In the genomic region with DNA sequence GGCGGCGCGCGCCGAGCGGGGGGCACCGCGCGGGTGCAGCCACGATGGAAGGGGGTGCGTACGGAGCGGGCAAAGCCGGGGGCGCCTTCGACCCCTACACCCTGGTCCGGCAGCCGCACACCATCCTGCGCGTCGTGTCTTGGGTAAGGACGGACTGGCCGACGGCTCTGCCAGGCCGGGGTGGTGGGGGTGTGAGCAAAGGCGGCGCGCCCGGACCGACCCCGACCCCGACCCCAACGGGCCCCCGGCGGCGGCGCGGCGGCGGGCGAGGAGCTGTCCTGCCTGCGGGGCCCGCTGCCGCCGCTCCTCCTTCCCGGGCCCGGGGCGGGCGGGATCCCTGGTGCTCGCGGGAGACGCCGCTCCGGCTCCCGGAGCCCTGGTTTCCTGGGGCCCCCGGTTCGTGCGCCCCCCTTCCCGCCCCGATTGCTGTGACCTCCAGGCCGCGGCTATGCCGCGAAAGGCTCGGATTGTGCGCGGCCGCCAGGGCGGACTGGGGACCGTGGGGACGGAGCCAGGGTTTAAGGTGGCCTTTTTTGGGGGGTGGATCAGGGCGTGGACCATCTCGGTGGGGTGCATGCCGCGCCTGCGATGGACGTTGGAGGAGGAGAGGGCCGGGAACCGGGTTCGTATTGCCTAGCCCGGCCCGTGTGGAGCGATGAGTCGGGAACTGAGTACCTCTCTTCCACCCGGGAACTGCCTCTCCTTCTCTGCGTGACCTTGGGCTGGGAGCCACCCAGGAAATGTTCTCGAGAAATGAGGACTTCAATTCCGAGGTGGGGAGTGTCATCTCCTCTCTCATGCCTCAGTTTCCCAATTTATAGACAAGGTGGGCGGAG, we compare ENCODE assay signal across 8 cellular contexts. TPM values are rescaled to one million over a fixed set of nuclear protein-coding genes. Genes with fewer than 3 reads are reported as not detected.
DNase-seq lines count a peak whose midpoint lies in the region; ATAC-seq and TF ChIP-seq lines count a peak whose summit lies in the region.

A gene with protein sequence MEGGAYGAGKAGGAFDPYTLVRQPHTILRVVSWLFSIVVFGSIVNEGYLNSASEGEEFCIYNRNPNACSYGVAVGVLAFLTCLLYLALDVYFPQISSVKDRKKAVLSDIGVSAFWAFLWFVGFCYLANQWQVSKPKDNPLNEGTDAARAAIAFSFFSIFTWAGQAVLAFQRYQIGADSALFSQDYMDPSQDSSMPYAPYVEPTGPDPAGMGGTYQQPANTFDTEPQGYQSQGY (plus strand): TSS at position 25 of the 836 bp plus-strand sequence. CDS start 20 bp downstream, at position 45.

- H3K4me3 ChIP-seq in right atrium auricular region (peak within 1 kb of the TSS; percentile 84 to 88), retinal pigment epithelial cell (ENCODE audit: low read length) (peak within 1 kb of the TSS; percentile 75)

- TF ChIP-seq CTCF in right atrium auricular region (IDR thresholded peaks at IDR 0.05): no peak
- TF ChIP-seq CTCF in retinal pigment epithelial cell (conservative IDR thresholded peaks at IDR 0.05; ENCODE audit: low read depth, low read length): no peak

- DNase-seq in stimulated activated CD4-positive, alpha-beta T cell treated with anti-CD3 and anti-CD28 coated beads, Interleukin-12 subunit alpha, Interleukin-12 subunit beta, amount 100 ng/mL, for 4 hours: peak; percentile 5
- DNase-seq in stimulated activated CD4-positive, alpha-beta T cell treated with anti-CD3 and anti-CD28 coated beads, Interleukin-1b, Interleukin-23, amount 100 ng/mL, for 48 hours: no peak
- no peak for DNase-seq in right atrium auricular region (ENCODE audit: low spot score)
- DNase-seq in retinal pigment epithelial cell (ENCODE audit: low read depth): no peak
- no peak for DNase-seq in activated effector memory CD4-positive, alpha-beta T cell treated with Interleukin-2 at 50 U/mL for 16 hours

- ATAC-seq in GM21423 (IDR thresholded peaks at IDR 0.05; ENCODE audit: unreplicated experiment) (no peak), GM21528 (IDR thresholded peaks at IDR 0.05; ENCODE audit: low FRiP score, unreplicated experiment) (no peak)

- H3K27me3 ChIP-seq in right atrium auricular region: no peaks in the 10 kb centered on the region

- no peaks in the 10 kb centered on the region for H3K9me3 Mint-ChIP-seq in activated naive CD8-positive, alpha-beta T cell (ENCODE audit: low read depth)

- no peaks in the 10 kb centered on the region for H3K36me3 ChIP-seq in right atrium auricular region

- H3K9me3 ChIP-seq in right atrium auricular region: no peaks in the 10 kb centered on the region

- H3K27ac ChIP-seq in right atrium auricular region: peak within 1 kb of the TSS; percentile 76 to 81

- peaks cover 0 to 21% of the 10 kb centered on the region in 2 donors for H3K4me1 ChIP-seq in right atrium auricular region

- no peaks in the 10 kb centered on the region for H3K36me3 Mint-ChIP-seq in activated naive CD8-positive, alpha-beta T cell

- peaks cover 16% of the 10 kb centered on the region for H3K4me1 Mint-ChIP-seq in activated naive CD8-positive, alpha-beta T cell (ENCODE audit: low read depth)

- H3K4me3 Mint-ChIP-seq in activated naive CD8-positive, alpha-beta T cell: peak within 1 kb of the TSS; percentile 87

- no peaks in the 10 kb centered on the region for H3K27me3 Mint-ChIP-seq in activated naive CD8-positive, alpha-beta T cell

- peak within 1 kb of the TSS; percentile 41 for H3K27ac Mint-ChIP-seq in activated naive CD8-positive, alpha-beta T cell

RNA-seq across cellular contexts. Expression of the gene that starts here (rescaled TPM):
- 10 to 100 TPM; 29.4 to 29.5 TPM for total RNA-seq in right atrium auricular region
